In genomic region chr19:13053238-13053637, GRCh38 we compare ENCODE assay signal across 9 cellular contexts. TPM values are rescaled to one million over a fixed set of nuclear protein-coding genes. Genes with fewer than 3 reads are reported as not detected.
DNase-seq lines count a peak whose midpoint lies in the region; ATAC-seq and TF ChIP-seq lines count a peak whose summit lies in the region.
"Had no signal": no experiment of that assay in that cellular context is flagged by ENCODE, and none has a peak within 500 bp of the region (broad histone marks: within the 10 kb centered on the region; RNA-seq: fewer than 3 reads in every experiment).

No MANE protein-coding gene starts in this region.

- TF ChIP-seq POLR2A in suprapubic skin (IDR thresholded peaks at IDR 0.05): no peak

- no peak for TF ChIP-seq CTCF in HFF-Myc (IDR thresholded peaks at IDR 0.05; ENCODE audit: low read depth, low read length, missing control alignments)
- no peak for TF ChIP-seq CTCF in colonic mucosa (IDR thresholded peaks at IDR 0.05)
- no peak for TF ChIP-seq CTCF in lung (IDR thresholded peaks at IDR 0.05; ENCODE audit: control extremely low read depth, extremely low read depth)
- TF ChIP-seq CTCF in suprapubic skin (IDR thresholded peaks at IDR 0.05): no peak

- H3K36me3 ChIP-seq in colonic mucosa: no peaks in the 10 kb centered on the region
- H3K36me3 ChIP-seq in lung (ENCODE audit: control insufficient read depth in 2 of 2, insufficient read depth in 2 of 2, low read length in 2 of 2): no peaks in the 10 kb centered on the region
- H3K36me3 ChIP-seq in suprapubic skin: no peaks in the 10 kb centered on the region

- no peak for TF ChIP-seq EP300 in suprapubic skin (IDR thresholded peaks at IDR 0.05)

- H3K27ac ChIP-seq in colonic mucosa (peak overlapping the region; percentile 82), lung (ENCODE audit: low read depth in 1 of 2, low read length in 1 of 2) (peak overlapping the region; percentile 78 to 98), suprapubic skin (peak overlapping the region; percentile 92)

- H3K9me3 ChIP-seq in colonic mucosa (no peaks in the 10 kb centered on the region), lung (ENCODE audit: control insufficient read depth in 2 of 2, insufficient read depth in 1 of 2, low read length in 1 of 2) (no peaks in the 10 kb centered on the region), suprapubic skin (no peaks in the 10 kb centered on the region)
- H3K9me3 ChIP-seq: mucosa of descending colon had no signal

- intact Hi-C loops in colonic mucosa (cut with DNase I) (no loop called here), sciatic nerve (cut with DNase I) (no loop called here)

- peak overlapping the region in 1 of 2 donors; percentile 44 for H3K9ac ChIP-seq in colonic mucosa (ENCODE audit: low read depth in 2 of 2, low read length in 2 of 2)

- H3K27me3 ChIP-seq in colonic mucosa (no peaks in the 10 kb centered on the region), lung (ENCODE audit: control insufficient read depth, insufficient read depth) (no peaks in the 10 kb centered on the region), suprapubic skin (no peaks in the 10 kb centered on the region)

- H3K4me3 ChIP-seq in HFF-Myc (replicated peaks; ENCODE audit: low read depth, low read length) (0 out of 2 replicates have a peak overlapping the region, but pooled peaks have one; percentile 11), colonic mucosa (no peak overlapping the region), lung (no peak overlapping the region), suprapubic skin (no peak overlapping the region)
- H3K4me3 ChIP-seq: mucosa of descending colon had no signal

- H3K4me1 ChIP-seq in colonic mucosa (peaks cover 29% of the 10 kb centered on the region), lung (ENCODE audit: control insufficient read depth in 2 of 2, insufficient read depth in 2 of 2, low read length in 2 of 2) (peaks cover 15 to 59% of the 10 kb centered on the region in 2 donors), suprapubic skin (peaks cover 97% of the 10 kb centered on the region)

- no peak for ATAC-seq in lung (ENCODE audit: insufficient read depth, low FRiP score)
- no peak for ATAC-seq in sciatic nerve

- WGBS in lung, 2 donors: 48 to 65% methylated on average over 3 of the region's 3 CpGs
- WGBS in suprapubic skin: 38% methylated on average over 3 of the region's 3 CpGs

- DNase-seq in HFF-Myc (ENCODE audit: extremely low read depth, low read depth) (no peak), colonic mucosa (no peak), lung (ENCODE audit: low spot score) (no peak), suprapubic skin (ENCODE audit: low spot score in 2 of 2) (no peak), NCI-H187 (lab: John Stamatoyannopoulos, UW) (no peak), sciatic nerve (ENCODE audit: low spot score) (no peak), NCI-H1694 (lab: John Stamatoyannopoulos, UW) (no peak), D341Med (ENCODE audit: low spot score) (no peak)

RNA-seq across cellular contexts. Expression of gene LYL1, which starts 49.4 kb away (rescaled TPM):
- 1 to 10 TPM; 3.6 to 4.5 TPM for total RNA-seq in colonic mucosa
- total RNA-seq in lung: 10 to 100 TPM; 12.9 to 25.9 TPM
- 10 to 100 TPM; 15.5 to 34.1 TPM for polyA plus RNA-seq in lung
- 1 to 10 TPM; 1.5 to 2.7 (median 2.2) TPM for total RNA-seq in suprapubic skin
- 20.2 TPM for total RNA-seq in sciatic nerve

RNA-seq across cellular contexts. Expression of gene NFIX, which starts 58.0 kb away (rescaled TPM):
- total RNA-seq in colonic mucosa (10 to 100 TPM; 70.9 to 73.8 TPM), lung (100 to 1,000 TPM; 129 to 190 TPM), suprapubic skin (100 to 1,000 TPM; 126 to 223 (median 176) TPM), sciatic nerve (131 TPM)
- polyA plus RNA-seq in lung: 10 to 100 TPM; 26.0 to 50.5 TPM
